Comparison of ENCODE assay signal across 9 cellular contexts in genomic region chr14:50668852-50669194, GRCh38. TPM values are rescaled to one million over a fixed set of nuclear protein-coding genes. Genes with fewer than 3 reads are reported as not detected.
DNase-seq lines count a peak whose midpoint lies in the region; ATAC-seq and TF ChIP-seq lines count a peak whose summit lies in the region.
"Had no signal": no experiment of that assay in that cellular context is flagged by ENCODE, and none has a peak within 500 bp of the region (broad histone marks: within the 10 kb centered on the region; RNA-seq: fewer than 3 reads in every experiment).

No MANE protein-coding gene starts in this region.

- H3K27ac Mint-ChIP-seq in naive thymus-derived CD4-positive, alpha-beta T cell = no peak overlapping the region
- H3K27ac Mint-ChIP-seq: activated T-cell treated with anti-CD3 and anti-CD28 coated beads, Interleukin-2, amount 50 U/mL, for 24 hours had no signal

- peak overlapping the region; percentile 67 for H3K4me3 ChIP-seq in Jurkat, Clone E6-1 (ENCODE audit: low read length)
- peak overlapping the region; percentile 74 for H3K4me3 ChIP-seq in ectodermal cell (ENCODE audit: insufficient read depth, low read depth, low read length)
- peak overlapping the region; percentile 84 for H3K4me3 ChIP-seq in naive thymus-derived CD4-positive, alpha-beta T cell (ENCODE audit: low read length)

- DNase-seq in Jurkat, Clone E6-1 (ENCODE audit: low read depth, low spot score) = no peak
- no peak for DNase-seq in naive thymus-derived CD4-positive, alpha-beta T cell
- DNase-seq in SW 1271 (lab: John Stamatoyannopoulos, UW) = no peak
- DNase-seq in HK-2 (ENCODE audit: unreplicated experiment) = no peak
- no peak for DNase-seq in activated CD4-positive, alpha-beta T cell treated with anti-CD3 and anti-CD28 coated beads for 48 hours

- peaks cover 2 to 7% (median 2%) of the 10 kb centered on the region in 5 donors for H3K36me3 Mint-ChIP-seq in naive thymus-derived CD4-positive, alpha-beta T cell

- no peaks in the 10 kb centered on the region for H3K9me3 ChIP-seq in ectodermal cell (ENCODE audit: control insufficient read depth, low read length)
- no peaks in the 10 kb centered on the region for H3K9me3 ChIP-seq in naive thymus-derived CD4-positive, alpha-beta T cell (ENCODE audit: control insufficient read depth in 2 of 3, low read length in 3 of 3)

- H3K4me3 Mint-ChIP-seq in naive thymus-derived CD4-positive, alpha-beta T cell = no peak overlapping the region
- H3K4me3 Mint-ChIP-seq: activated T-cell treated with anti-CD3 and anti-CD28 coated beads, Interleukin-2, amount 50 U/mL, for 24 hours had no signal

- 29 to 56% methylated on average over 2 to 4 of the region's 6 CpGs for WGBS in ectodermal cell, 2 experiments

- no peak for ATAC-seq in naive thymus-derived CD4-positive, alpha-beta T cell
- ATAC-seq in HG03139 (IDR thresholded peaks at IDR 0.05; ENCODE audit: unreplicated experiment) = no peak

- H3K4me1 Mint-ChIP-seq in naive thymus-derived CD4-positive, alpha-beta T cell = peaks cover 9 to 19% (median 16%) of the 10 kb centered on the region in 7 donors

- H3K9me3 Mint-ChIP-seq in naive thymus-derived CD4-positive, alpha-beta T cell = no peaks in the 10 kb centered on the region
- H3K9me3 Mint-ChIP-seq: activated T-cell treated with anti-CD3 and anti-CD28 coated beads, Interleukin-2, amount 50 U/mL, for 24 hours had no signal

- no peaks in the 10 kb centered on the region for H3K36me3 ChIP-seq in ectodermal cell (ENCODE audit: control insufficient read depth, insufficient read depth, low read length)
- no peaks in the 10 kb centered on the region for H3K36me3 ChIP-seq in naive thymus-derived CD4-positive, alpha-beta T cell (ENCODE audit: control insufficient read depth in 2 of 3, insufficient read depth in 3 of 3, low read length in 3 of 3)

- intact Hi-C loops in naive thymus-derived CD4-positive, alpha-beta T cell (cut with micrococcal nuclease) = loop anchor here (1.0 to 5.0 kb wide), 8 partner anchors 46 to 1322 kb away; partner anchors contain the start of genes DMAC2L (in 1 of the 2), L2HGDH (in 1 of the 2) and MAP4K5 (in 1 of the 2)

- CTCF ChIA-PET in naive thymus-derived CD4-positive, alpha-beta T cell (lab: Charles Lee) = no interaction called here

- peak overlapping the region; percentile 92 for H3K27ac ChIP-seq in 22Rv1
- H3K27ac ChIP-seq in ectodermal cell (ENCODE audit: insufficient read depth, low read depth, low read length, poor library complexity, severe bottlenecking) = peak overlapping the region; percentile 97
- H3K27ac ChIP-seq in naive thymus-derived CD4-positive, alpha-beta T cell (ENCODE audit: low read depth, low read length) = no peak overlapping the region

- H3K27me3 Mint-ChIP-seq in naive thymus-derived CD4-positive, alpha-beta T cell = peaks cover 0 to 7% (median 0%) of the 10 kb centered on the region in 5 donors
- H3K27me3 Mint-ChIP-seq: activated T-cell treated with anti-CD3 and anti-CD28 coated beads, Interleukin-2, amount 50 U/mL, for 24 hours had no signal

- peaks cover 19% of the 10 kb centered on the region for H3K4me1 ChIP-seq in ectodermal cell (ENCODE audit: control insufficient read depth, insufficient read depth, low read length)
- peaks cover 0 to 10% of the 10 kb centered on the region in 2 donors for H3K4me1 ChIP-seq in naive thymus-derived CD4-positive, alpha-beta T cell (ENCODE audit: control insufficient read depth in 2 of 2, insufficient read depth in 2 of 2, low read length in 2 of 2)

- TF ChIP-seq CTCF in 22Rv1 (IDR thresholded peaks at IDR 0.05) = no peak

- H3K27me3 ChIP-seq in ectodermal cell (ENCODE audit: control insufficient read depth, insufficient read depth, low read length, poor library complexity, severe bottlenecking) = no peaks in the 10 kb centered on the region
- H3K27me3 ChIP-seq in naive thymus-derived CD4-positive, alpha-beta T cell (ENCODE audit: control insufficient read depth in 2 of 2, insufficient read depth in 2 of 2, low read length in 2 of 2) = no peaks in the 10 kb centered on the region

- POLR2A ChIA-PET in naive thymus-derived CD4-positive, alpha-beta T cell (lab: Charles Lee) = interaction anchor here (0.6 kb wide), 1 partner anchor 50 kb away, joined by 3 read pairs; no protein-coding TSS in a partner anchor

RNA-seq across cellular contexts. Expression of gene SAV1, which starts 0.7 kb away (rescaled TPM):
- 12.7 TPM for polyA plus RNA-seq in Jurkat, Clone E6-1 (2012; ENCODE audit: insufficient read depth, insufficient read length)
- 34.5 TPM for polyA plus RNA-seq in ectodermal cell (2013, experiment 1 of 4)
- polyA plus RNA-seq in ectodermal cell (2013, experiment 2 of 4) = 36.1 TPM
- polyA plus RNA-seq in ectodermal cell (2013, experiment 3 of 4) = 32.9 TPM
- polyA plus RNA-seq in ectodermal cell (2013, experiment 4 of 4) = 36.5 TPM
- total RNA-seq in naive thymus-derived CD4-positive, alpha-beta T cell = 1 to 10 TPM; 7.2 to 9.4 (median 8.7) TPM
- 1 to 10 TPM; 7.4 to 8.9 TPM for polyA plus RNA-seq in naive thymus-derived CD4-positive, alpha-beta T cell
